2 cellular contexts compared by ENCODE assay signal in the genomic region with DNA sequence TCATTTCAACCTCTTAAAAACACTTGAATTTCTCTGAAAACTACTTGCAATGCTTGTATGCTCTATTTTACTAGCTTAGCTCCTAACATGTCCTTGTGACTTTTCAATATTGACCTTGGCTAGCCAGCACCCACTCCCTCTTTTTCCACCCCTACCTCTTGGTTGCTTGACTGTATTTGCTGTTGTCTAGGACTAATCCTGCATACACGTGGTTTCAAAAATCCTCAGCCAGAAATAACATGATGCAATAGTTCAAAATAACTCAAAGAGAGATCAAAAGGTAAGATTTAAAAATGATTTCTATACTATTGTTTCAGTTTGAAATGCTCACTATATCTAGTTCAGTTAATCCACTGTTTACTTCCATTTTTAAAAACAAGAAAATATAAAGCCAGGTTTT.
A peak's percentile ranks its signal among the peaks of the same experiment; 100 is the strongest.
TF ChIP-seq lines count a peak whose summit lies in the region.

No MANE protein-coding gene starts in this region.

TF ChIP-seq in IMR-90, 13 proteins besides CTCF, POLR2A, EP300 and RAD21:
- TF ChIP-seq BHLHE40 (IDR thresholded peaks at IDR 0.05; ENCODE audit: low read depth, low read length) (no peak), CEBPB (IDR thresholded peaks at IDR 0.05; ENCODE audit: low read depth, low read length) (peak; percentile 43; the same call in 1 of the 2 replicates), CHD1 (IDR thresholded peaks at IDR 0.05; ENCODE audit: low read depth, low read length) (no peak), MXI1 (IDR thresholded peaks at IDR 0.05; ENCODE audit: borderline replicate concordance, low read depth, low read length) (no peak)

TF ChIP-seq in K562, 482 proteins besides CTCF, POLR2A, EP300 and RAD21:
- TF ChIP-seq MYC (IDR thresholded peaks at IDR 0.05; ENCODE audit: low read depth, low read length) (0 out of 2 replicates have a peak, but pooled peaks have one; percentile 35), MYC (CRISPR knock-in tag; IDR thresholded peaks at IDR 0.05; ENCODE audit: borderline replicate concordance, low read depth) (no peak), BCL6 (CRISPR knock-in tag; IDR thresholded peaks at IDR 0.05) (no peak), EP400 (IDR thresholded peaks at IDR 0.05) (peak; percentile 13; the same call in 1 of the 2 replicates), MTA2 (IDR thresholded peaks at IDR 0.05; ENCODE audit: low read depth) (no peak), CEBPG (CRISPR knock-in tag; IDR thresholded peaks at IDR 0.05) (no peak), CEBPG (tag; conservative IDR thresholded peaks at IDR 0.05 in 1 of 2, IDR thresholded peaks at IDR 0.05 in 1 of 2) (peak; percentile 83 to 90), ZSCAN32 (CRISPR knock-in tag; IDR thresholded peaks at IDR 0.05) (peak; percentile 88), CEBPB (tag; IDR thresholded peaks at IDR 0.05) (peak; percentile 51; the same call in 1 of the 2 replicates), SRSF7 (optimal IDR thresholded peaks at IDR 0.05; ENCODE audit: low read depth, low read length) (no peak), TCF3 (CRISPR knock-in tag; IDR thresholded peaks at IDR 0.05) (no peak)
- TF ChIP-seq, protein P1, sequence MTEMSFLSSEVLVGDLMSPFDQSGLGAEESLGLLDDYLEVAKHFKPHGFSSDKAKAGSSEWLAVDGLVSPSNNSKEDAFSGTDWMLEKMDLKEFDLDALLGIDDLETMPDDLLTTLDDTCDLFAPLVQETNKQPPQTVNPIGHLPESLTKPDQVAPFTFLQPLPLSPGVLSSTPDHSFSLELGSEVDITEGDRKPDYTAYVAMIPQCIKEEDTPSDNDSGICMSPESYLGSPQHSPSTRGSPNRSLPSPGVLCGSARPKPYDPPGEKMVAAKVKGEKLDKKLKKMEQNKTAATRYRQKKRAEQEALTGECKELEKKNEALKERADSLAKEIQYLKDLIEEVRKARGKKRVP (CRISPR knock-in tag; IDR thresholded peaks at IDR 0.05): peak; percentile 93
- TF ChIP-seq, protein P2, sequence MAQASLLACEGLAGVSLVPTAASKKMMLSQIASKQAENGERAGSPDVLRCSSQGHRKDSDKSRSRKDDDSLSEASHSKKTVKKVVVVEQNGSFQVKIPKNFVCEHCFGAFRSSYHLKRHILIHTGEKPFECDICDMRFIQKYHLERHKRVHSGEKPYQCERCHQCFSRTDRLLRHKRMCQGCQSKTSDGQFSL (CRISPR knock-in tag; IDR thresholded peaks at IDR 0.05): no peak
- TF ChIP-seq, protein P2 (tag; IDR thresholded peaks at IDR 0.05): no peak
- TF ChIP-seq, protein P3, sequence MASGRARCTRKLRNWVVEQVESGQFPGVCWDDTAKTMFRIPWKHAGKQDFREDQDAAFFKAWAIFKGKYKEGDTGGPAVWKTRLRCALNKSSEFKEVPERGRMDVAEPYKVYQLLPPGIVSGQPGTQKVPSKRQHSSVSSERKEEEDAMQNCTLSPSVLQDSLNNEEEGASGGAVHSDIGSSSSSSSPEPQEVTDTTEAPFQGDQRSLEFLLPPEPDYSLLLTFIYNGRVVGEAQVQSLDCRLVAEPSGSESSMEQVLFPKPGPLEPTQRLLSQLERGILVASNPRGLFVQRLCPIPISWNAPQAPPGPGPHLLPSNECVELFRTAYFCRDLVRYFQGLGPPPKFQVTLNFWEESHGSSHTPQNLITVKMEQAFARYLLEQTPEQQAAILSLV (tag; IDR thresholded peaks at IDR 0.05): peak; percentile 73
- TF ChIP-seq, protein P4, sequence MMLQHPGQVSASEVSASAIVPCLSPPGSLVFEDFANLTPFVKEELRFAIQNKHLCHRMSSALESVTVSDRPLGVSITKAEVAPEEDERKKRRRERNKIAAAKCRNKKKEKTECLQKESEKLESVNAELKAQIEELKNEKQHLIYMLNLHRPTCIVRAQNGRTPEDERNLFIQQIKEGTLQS (IDR thresholded peaks at IDR 0.05): peak; percentile 73
- TF ChIP-seq, protein P4 (CRISPR knock-in tag; conservative IDR thresholded peaks at IDR 0.05): no peak
